Comparison of ENCODE assay signal across 19 cellular contexts in genomic region chr12:115421796-115422709, GRCh38.
"Had no signal": no experiment of that assay in that cellular context is flagged by ENCODE, and none has a peak within 500 bp of the region (broad histone marks: within the 10 kb centered on the region; RNA-seq: fewer than 3 reads in every experiment).

No MANE protein-coding gene starts in this region.

- H3K27me3 ChIP-seq: uterus had no signal

- H3K4me3 Mint-ChIP-seq: dendritic cell treated with granulocyte-macrophage colony-stimulating factor and Interleukin-4, amounts not matched to agents 40 ng/mL and 50 ng/mL, for 4 days; effector memory CD8-positive, alpha-beta T cell; naive thymus-derived CD4-positive, alpha-beta T cell; nephron progenitor cell; stimulated activated naive B cell treated with anti-CD40 and anti-IgM and Interleukin-4, amounts not matched to agents 10 μg/mL and 1 μg/mL and 100 μg/mL, for 72 hours; stimulated activated naive CD8-positive, alpha-beta T cell treated with anti-CD3 and anti-CD28 coated beads, Interleukin-15, amount 100 ng/mL, for 72 hours; type B pancreatic cell had no signal

- H3K27ac ChIP-seq: parathyroid adenoma, psoas muscle, uterus had no signal

- H3K36me3 ChIP-seq: uterus had no signal

- H3K79me2 ChIP-seq: parathyroid adenoma had no signal

- H3K4me1 ChIP-seq: parathyroid adenoma, psoas muscle, uterus had no signal

- H3K9me3 ChIP-seq: psoas muscle, uterus had no signal

- H3K4me3 ChIP-seq: psoas muscle, uterus had no signal

- DNase-seq: effector memory CD8-positive, alpha-beta T cell; foreskin melanocyte; head of caudate nucleus; hippocampal formation; mammary epithelial cell; naive thymus-derived CD4-positive, alpha-beta T cell; nephron progenitor cell; psoas muscle; retina; stimulated activated CD4-positive, alpha-beta T cell treated with anti-CD3 and anti-CD28 coated beads, Interleukin-2, amount 100 ng/mL, for 24 hours; stimulated activated CD4-positive, alpha-beta T cell treated with anti-CD3 and anti-CD28 coated beads, Interleukin-4, amount 100 ng/mL, for 4 hours; stimulated activated naive B cell treated with anti-CD40 and anti-IgM and Interleukin-4, amounts not matched to agents 10 μg/mL and 1 μg/mL and 100 μg/mL, for 72 hours; stimulated activated naive CD8-positive, alpha-beta T cell treated with anti-CD3 and anti-CD28 coated beads, Interleukin-15, amount 100 ng/mL, for 72 hours; uterus had no signal

- H3K36me3 Mint-ChIP-seq: naive thymus-derived CD4-positive, alpha-beta T cell; stimulated activated naive B cell treated with anti-CD40 and anti-IgM and Interleukin-4, amounts not matched to agents 10 μg/mL and 1 μg/mL and 100 μg/mL, for 72 hours; type B pancreatic cell had no signal

- H3K27me3 Mint-ChIP-seq: dendritic cell treated with granulocyte-macrophage colony-stimulating factor and Interleukin-4, amounts not matched to agents 40 ng/mL and 50 ng/mL, for 4 days; effector memory CD8-positive, alpha-beta T cell; stimulated activated naive B cell treated with anti-CD40 and anti-IgM and Interleukin-4, amounts not matched to agents 10 μg/mL and 1 μg/mL and 100 μg/mL, for 72 hours; stimulated activated naive CD8-positive, alpha-beta T cell treated with anti-CD3 and anti-CD28 coated beads, Interleukin-15, amount 100 ng/mL, for 72 hours; type B pancreatic cell had no signal

- H3K27ac Mint-ChIP-seq: dendritic cell treated with granulocyte-macrophage colony-stimulating factor and Interleukin-4, amounts not matched to agents 40 ng/mL and 50 ng/mL, for 4 days; effector memory CD8-positive, alpha-beta T cell; naive thymus-derived CD4-positive, alpha-beta T cell; nephron progenitor cell; stimulated activated naive B cell treated with anti-CD40 and anti-IgM and Interleukin-4, amounts not matched to agents 10 μg/mL and 1 μg/mL and 100 μg/mL, for 72 hours; stimulated activated naive CD8-positive, alpha-beta T cell treated with anti-CD3 and anti-CD28 coated beads, Interleukin-15, amount 100 ng/mL, for 72 hours; type B pancreatic cell had no signal

- H3K4me1 Mint-ChIP-seq: naive thymus-derived CD4-positive, alpha-beta T cell; stimulated activated naive B cell treated with anti-CD40 and anti-IgM and Interleukin-4, amounts not matched to agents 10 μg/mL and 1 μg/mL and 100 μg/mL, for 72 hours; stimulated activated naive CD8-positive, alpha-beta T cell treated with anti-CD3 and anti-CD28 coated beads, Interleukin-15, amount 100 ng/mL, for 72 hours had no signal

- ATAC-seq: effector memory CD8-positive, alpha-beta T cell; left lobe of liver; naive thymus-derived CD4-positive, alpha-beta T cell; psoas muscle; sciatic nerve; stimulated activated naive B cell treated with anti-CD40 and anti-IgM and Interleukin-4, amounts not matched to agents 10 μg/mL and 1 μg/mL and 100 μg/mL, for 72 hours; stimulated activated naive CD8-positive, alpha-beta T cell treated with anti-CD3 and anti-CD28 coated beads, Interleukin-15, amount 100 ng/mL, for 72 hours had no signal

- H2AFZ ChIP-seq: parathyroid adenoma had no signal

- H3K9me3 Mint-ChIP-seq: dendritic cell treated with granulocyte-macrophage colony-stimulating factor and Interleukin-4, amounts not matched to agents 40 ng/mL and 50 ng/mL, for 4 days; type B pancreatic cell had no signal
